ENCODE assay signal across 8 cellular contexts in genomic region chr5:55936100-55936693, GRCh38. TPM values are rescaled to one million over a fixed set of nuclear protein-coding genes. Genes with fewer than 3 reads are reported as not detected.
DNase-seq lines count a peak whose midpoint lies in the region; ATAC-seq and TF ChIP-seq lines count a peak whose summit lies in the region.

No MANE protein-coding gene starts in this region.

- H3K4me3 ChIP-seq in dorsolateral prefrontal cortex: no peak overlapping the region

- TF ChIP-seq CTCF in dorsolateral prefrontal cortex (IDR thresholded peaks at IDR 0.05 in 54 of 56, conservative IDR thresholded peaks at IDR 0.05 in 2 of 56; ENCODE audit: low read depth in 1 of 56, partially characterized antibody in 56 of 56): peak; percentile 77 to 99 (median 92)

- DNase-seq in GM03348 (ENCODE audit: low spot score) (peak; percentile 75), NCI-H748 (lab: John Stamatoyannopoulos, UW; ENCODE audit: unreplicated experiment) (peak; percentile 74), dorsolateral prefrontal cortex (peak; percentile 65 to 90 (median 80)), lung microvascular endothelial cell (ENCODE audit: low read depth in 2 of 2) (peak; percentile 86 to 90)
- peak; percentile 74 to 75 for DNase-seq in activated CD4-positive, alpha-beta T cell treated with anti-CD3 and anti-CD28 coated beads, Interleukin-2, amount 50 U/mL, for 4 hours
- DNase-seq in stimulated activated CD8-positive, alpha-beta memory T cell treated with anti-CD3 and anti-CD28 coated beads, Interleukin-15, amount 100 ng/mL, for 1 hour (ENCODE audit: low read depth): peak; percentile 55

- H3K27ac ChIP-seq in dorsolateral prefrontal cortex: peak overlapping the region in 1 of 59 donors; percentile 22

- ATAC-seq in HG03159 (IDR thresholded peaks at IDR 0.05; ENCODE audit: unreplicated experiment) (peak; percentile 60), GM21825 (IDR thresholded peaks at IDR 0.05; ENCODE audit: unreplicated experiment) (no peak)

- H3K27me3 ChIP-seq in dorsolateral prefrontal cortex: no peaks in the 10 kb centered on the region

- intact Hi-C loops in dorsolateral prefrontal cortex (cut with DNase I): loop anchor here (1.0 to 10.0 kb wide), 4 partner anchors 59 to 339 kb away; partner anchors contain the start of gene IL6ST (in 1 of the 2)

RNA-seq across cellular contexts. Expression of gene IL6ST, which starts 58.6 kb away (rescaled TPM):
- total RNA-seq in dorsolateral prefrontal cortex: 100 to 1,000 TPM; 155 to 373 (median 228) TPM
- total RNA-seq in lung microvascular endothelial cell: 506 and 692 TPM in 2 replicates
